In genomic region chr6:26332843-26333242, GRCh38 we compare ENCODE assay signal across 15 cellular contexts. TPM values are rescaled to one million over a fixed set of nuclear protein-coding genes. Genes with fewer than 3 reads are reported as not detected.
A peak's percentile ranks its signal among the peaks of the same experiment; 100 is the strongest.
DNase-seq lines count a peak whose midpoint lies in the region; ATAC-seq, FAIRE-seq and TF ChIP-seq lines count a peak whose summit lies in the region.
"Had no signal": no experiment of that assay in that cellular context is flagged by ENCODE, and none has a peak within 500 bp of the region (broad histone marks: within the 10 kb centered on the region; RNA-seq: fewer than 3 reads in every experiment).

No MANE protein-coding gene starts in this region.

- peaks cover 60% of the 10 kb centered on the region for H3K4me1 Mint-ChIP-seq in activated CD4-positive, alpha-beta T cell treated with anti-CD3 and anti-CD28 coated beads, Interleukin-2, amount 10 ng/mL, durations not matched to agents 7 days and 5 days
- H3K4me1 Mint-ChIP-seq in WTC11, result peaks cover 24% of the 10 kb centered on the region
- peaks cover 25 to 43% of the 10 kb centered on the region in 2 donors for H3K4me1 Mint-ChIP-seq in stimulated activated naive B cell treated with anti-CD40 and anti-IgM and Interleukin-4, amounts not matched to agents 10 μg/mL and 1 μg/mL and 100 μg/mL, for 72 hours

- CTCF ChIA-PET in activated CD4-positive, alpha-beta T cell treated with anti-CD3 and anti-CD28 coated beads, Interleukin-2, amount 10 ng/mL, durations not matched to agents 7 days and 5 days (lab: Charles Lee), result interaction anchor here (0.7 to 4.3 kb wide), 5 partner anchors 9 to 263 kb away, joined by 3 to 20 read pairs (median 4); no protein-coding TSS in a partner anchor
- CTCF ChIA-PET in HEK293 (lab: Yijun Ruan, JAX), result interaction anchor here (1.0 to 3.2 kb wide), 4 partner anchors 9 to 263 kb away, joined by 3 to 19 read pairs (median 6); no protein-coding TSS in a partner anchor
- CTCF ChIA-PET in WTC11 (lab: Charles Lee), result interaction anchor here (3.5 to 4.1 kb wide), 2 partner anchors 9 to 262 kb away, joined by 25 to 29 read pairs; no protein-coding TSS in a partner anchor

- no peak for FAIRE-seq in keratinocyte (lab: Jason Lieb, UNC)
- FAIRE-seq in GM12891 (lab: Jason Lieb, UNC), result no peak
- FAIRE-seq: kidney had no signal

- peaks cover 23% of the 10 kb centered on the region for H3K27me3 Mint-ChIP-seq in activated CD4-positive, alpha-beta T cell treated with anti-CD3 and anti-CD28 coated beads, Interleukin-2, amount 10 ng/mL, durations not matched to agents 7 days and 5 days
- peaks cover 24% of the 10 kb centered on the region for H3K27me3 Mint-ChIP-seq in WTC11 (ENCODE audit: low read depth)
- peaks cover 38 to 58% of the 10 kb centered on the region in 2 donors for H3K27me3 Mint-ChIP-seq in stimulated activated naive B cell treated with anti-CD40 and anti-IgM and Interleukin-4, amounts not matched to agents 10 μg/mL and 1 μg/mL and 100 μg/mL, for 72 hours

- H3K4me1 ChIP-seq in HEK293 (ENCODE audit: control insufficient read depth, insufficient read depth, low read length) (peaks cover 7% of the 10 kb centered on the region), keratinocyte (ENCODE audit: control insufficient read depth, extremely low read depth, insufficient read depth, low read length) (peaks cover 23% of the 10 kb centered on the region)
- H3K4me1 ChIP-seq: gastrocnemius medialis had no signal

- peaks cover 2% of the 10 kb centered on the region for H3K9me3 Mint-ChIP-seq in activated CD4-positive, alpha-beta T cell treated with anti-CD3 and anti-CD28 coated beads, Interleukin-2, amount 10 ng/mL, durations not matched to agents 7 days and 5 days
- H3K9me3 Mint-ChIP-seq in WTC11, result no peaks in the 10 kb centered on the region
- peaks cover 0 to 2% of the 10 kb centered on the region in 2 donors for H3K9me3 Mint-ChIP-seq in stimulated activated naive B cell treated with anti-CD40 and anti-IgM and Interleukin-4, amounts not matched to agents 10 μg/mL and 1 μg/mL and 100 μg/mL, for 72 hours

- peak overlapping the region; percentile 90 for H3K4me2 ChIP-seq in keratinocyte (ENCODE audit: control insufficient read depth, extremely low read depth, insufficient read depth, low read depth, low read length)

- DNase-seq in activated CD4-positive, alpha-beta T cell treated with anti-CD3 and anti-CD28 coated beads, Interleukin-2, amount 10 ng/mL, durations not matched to agents 7 days and 5 days, result no peak
- no peak for DNase-seq in activated CD4-positive, alpha-beta T cell treated with anti-CD3 and anti-CD28 coated beads, Interleukin-2, amount 50 U/mL, for 4 hours
- no peak for DNase-seq in WTC11 (ENCODE audit: low spot score)
- no peak for DNase-seq in keratinocyte (ENCODE audit: low read depth, low spot score)
- no peak for DNase-seq in GM12891 (ENCODE audit: insufficient read length, low spot score)
- no peak for DNase-seq in stimulated activated naive B cell treated with anti-CD40 and anti-IgM and Interleukin-4, amounts not matched to agents 10 μg/mL and 1 μg/mL and 100 μg/mL, for 72 hours
- DNase-seq in SW480 (ENCODE audit: low spot score), result no peak
- DNase-seq: activated B cell treated with CpG ODN at 0.5 μM for 24 hours; effector memory CD4-positive, alpha-beta T cell; gastrocnemius medialis; kidney; NCI-H2081 treated with DMSO at 0.1 percent for 48 hours; upper lobe of left lung had no signal

- no peaks in the 10 kb centered on the region for H3K9me1 ChIP-seq in keratinocyte (ENCODE audit: control insufficient read depth, extremely low read depth, insufficient read depth, low read length)

- ATAC-seq in WTC11, result no peak
- ATAC-seq in stimulated activated naive B cell treated with anti-CD40 and anti-IgM and Interleukin-4, amounts not matched to agents 10 μg/mL and 1 μg/mL and 100 μg/mL, for 72 hours (replicated peaks), result no peak
- ATAC-seq: gastrocnemius medialis had no signal

- H3K79me2 ChIP-seq in keratinocyte (ENCODE audit: control insufficient read depth, insufficient read depth, low read length), result no peaks in the 10 kb centered on the region

- H4K20me1 ChIP-seq in keratinocyte (ENCODE audit: control insufficient read depth, extremely low read depth, insufficient read depth, low read length), result no peaks in the 10 kb centered on the region

- dilution Hi-C loops in keratinocyte (cut with MboI; ENCODE audit: extremely low pct_ligation_motif_present, low sequenced_read_pairs), result loop anchor here (25.0 kb wide), 1 partner anchor 204 kb away; the partner anchor contains the start of gene HMGN4

- POLR2A ChIA-PET in activated CD4-positive, alpha-beta T cell treated with anti-CD3 and anti-CD28 coated beads, Interleukin-2, amount 10 ng/mL, durations not matched to agents 7 days and 5 days (lab: Charles Lee), result no interaction called here
- POLR2A ChIA-PET in HEK293 (lab: Yijun Ruan, JAX), result interaction anchor here (2.5 kb wide), 1 partner anchor 10 kb away, joined by 10 read pairs; no protein-coding TSS in a partner anchor
- POLR2A ChIA-PET in WTC11 (lab: Charles Lee), result interaction anchor here (1.5 kb wide), 1 partner anchor 9 kb away, joined by 4 read pairs; no protein-coding TSS in a partner anchor

- H3K4me3 ChIP-seq in HEK293 (ENCODE audit: low read depth, low read length) (no peak overlapping the region; the same call in 1 of the 2 replicates), keratinocyte (ENCODE audit: control insufficient read depth in 2 of 3, extremely low read depth in 1 of 3, insufficient read depth in 2 of 3, low read depth in 1 of 3, low read length in 3 of 3) (no peak overlapping the region)
- H3K4me3 ChIP-seq: gastrocnemius medialis, SJSA1, upper lobe of left lung had no signal

- H3K9ac ChIP-seq in keratinocyte (ENCODE audit: control insufficient read depth, extremely low read depth, insufficient read depth, low read length), result no peak overlapping the region

- H3K27ac Mint-ChIP-seq in activated CD4-positive, alpha-beta T cell treated with anti-CD3 and anti-CD28 coated beads, Interleukin-2, amount 10 ng/mL, durations not matched to agents 7 days and 5 days, result no peak overlapping the region
- no peak overlapping the region for H3K27ac Mint-ChIP-seq in WTC11
- H3K27ac Mint-ChIP-seq in stimulated activated naive B cell treated with anti-CD40 and anti-IgM and Interleukin-4, amounts not matched to agents 10 μg/mL and 1 μg/mL and 100 μg/mL, for 72 hours, result no peak overlapping the region
- H3K27ac Mint-ChIP-seq: activated B cell treated with CpG ODN at 0.5 μM for 24 hours had no signal

- no peak overlapping the region for H3K27ac ChIP-seq in HEK293 (ENCODE audit: extremely low read depth, low read depth, low read length)
- H3K27ac ChIP-seq in keratinocyte (ENCODE audit: control insufficient read depth, insufficient read depth, low read length), result no peak overlapping the region
- H3K27ac ChIP-seq: gastrocnemius medialis, SJSA1, upper lobe of left lung had no signal

- peak overlapping the region; percentile 74 for H3K4me3 Mint-ChIP-seq in activated CD4-positive, alpha-beta T cell treated with anti-CD3 and anti-CD28 coated beads, Interleukin-2, amount 10 ng/mL, durations not matched to agents 7 days and 5 days
- peak overlapping the region; percentile 94 for H3K4me3 Mint-ChIP-seq in WTC11
- no peak overlapping the region for H3K4me3 Mint-ChIP-seq in stimulated activated naive B cell treated with anti-CD40 and anti-IgM and Interleukin-4, amounts not matched to agents 10 μg/mL and 1 μg/mL and 100 μg/mL, for 72 hours

- no peak overlapping the region for H2AFZ ChIP-seq in keratinocyte (ENCODE audit: control insufficient read depth, low read length)

- no peak for TF ChIP-seq POLR2A in GM12891 (IDR thresholded peaks at IDR 0.05; ENCODE audit: low read depth, low read length)

- H3K27me3 ChIP-seq in keratinocyte (ENCODE audit: control insufficient read depth, extremely low read depth, insufficient read depth, low read length), result no peaks in the 10 kb centered on the region

- H3K9me3 ChIP-seq in HEK293 (ENCODE audit: control insufficient read depth, insufficient read depth, low read depth, low read length) (no peaks in the 10 kb centered on the region), keratinocyte (ENCODE audit: control insufficient read depth, low read depth, low read length) (no peaks in the 10 kb centered on the region)
- H3K9me3 ChIP-seq: gastrocnemius medialis, SJSA1, upper lobe of left lung had no signal

- peaks cover 4% of the 10 kb centered on the region for H3K36me3 Mint-ChIP-seq in activated CD4-positive, alpha-beta T cell treated with anti-CD3 and anti-CD28 coated beads, Interleukin-2, amount 10 ng/mL, durations not matched to agents 7 days and 5 days (ENCODE audit: low read depth)
- no peaks in the 10 kb centered on the region for H3K36me3 Mint-ChIP-seq in WTC11
- H3K36me3 Mint-ChIP-seq in stimulated activated naive B cell treated with anti-CD40 and anti-IgM and Interleukin-4, amounts not matched to agents 10 μg/mL and 1 μg/mL and 100 μg/mL, for 72 hours, result peaks cover 0 to 9% of the 10 kb centered on the region in 2 donors

- no peaks in the 10 kb centered on the region for H3K36me3 ChIP-seq in HEK293 (ENCODE audit: control insufficient read depth in 2 of 2, insufficient read depth in 1 of 2, low read length in 2 of 2)
- H3K36me3 ChIP-seq in keratinocyte (ENCODE audit: control insufficient read depth in 2 of 2, extremely low read depth in 1 of 2, insufficient read depth in 2 of 2, low read length in 2 of 2), result no peaks in the 10 kb centered on the region
- H3K36me3 ChIP-seq: gastrocnemius medialis, SJSA1, upper lobe of left lung had no signal

- TF ChIP-seq CTCF in HEK293 (tag by site-specific recombination; IDR thresholded peaks at IDR 0.05), result no peak
- no peak for TF ChIP-seq CTCF in WTC11 (IDR thresholded peaks at IDR 0.05)
- no peak for TF ChIP-seq CTCF in keratinocyte (optimal IDR thresholded peaks at IDR 0.05 in 1 of 3, IDR thresholded peaks at IDR 0.05 in 1 of 3, conservative IDR thresholded peaks at IDR 0.05 in 1 of 3; ENCODE audit: extremely low read depth in 1 of 3, insufficient read depth in 2 of 3, low read length in 3 of 3)

RNA-seq across cellular contexts. Expression of gene BTN3A2, which starts 32.2 kb away (rescaled TPM):
- total RNA-seq in activated CD4-positive, alpha-beta T cell treated with anti-CD3 and anti-CD28 coated beads, Interleukin-2, amount 10 ng/mL, durations not matched to agents 7 days and 5 days, result 100 to 1,000 TPM; 121 to 125 TPM
- 3.4 to 7.4 TPM (median 7.0 TPM) in 3 replicates for total RNA-seq in WTC11 (2021)
- polyA plus RNA-seq in keratinocyte, result 10.8 to 12.2 TPM (median 11.8 TPM) in 3 replicates
- 2.0 TPM for polyA plus RNA-seq in keratinocyte (2011; ENCODE audit: low read depth)
- 6.3 and 8.5 TPM in 2 replicates for polyA plus RNA-seq in keratinocyte (2011; cell fraction: cytosol; rRNA removed)
- 16.2 and 16.5 TPM in 2 replicates for polyA plus RNA-seq in keratinocyte (2011; cell fraction: nucleus; rRNA removed)
- polyA plus RNA-seq in keratinocyte (2012; ENCODE audit: low replicate concordance), result 3.1 and 7.2 TPM in 2 replicates
- polyA minus RNA-seq in keratinocyte, result 4.9 to 14.4 TPM (median 12.0 TPM) in 3 replicates
- polyA minus RNA-seq in keratinocyte (2011; cell fraction: cytosol; rRNA and poly(A)+ RNA removed), result 3.6 TPM
- polyA minus RNA-seq in keratinocyte (2011; cell fraction: nucleus; rRNA and poly(A)+ RNA removed), result 2.3 and 9.9 TPM in 2 replicates
- 22.4 TPM for polyA plus RNA-seq in GM12891 (2012; ENCODE audit: low read depth, missing spikeins)

RNA-seq across cellular contexts. Expression of gene BTN2A2, which starts 50.1 kb away (rescaled TPM):
- total RNA-seq in activated CD4-positive, alpha-beta T cell treated with anti-CD3 and anti-CD28 coated beads, Interleukin-2, amount 10 ng/mL, durations not matched to agents 7 days and 5 days, result 10 to 100 TPM; 12.4 to 12.7 TPM
- total RNA-seq in WTC11 (2021), result 15.6 to 18.0 TPM (median 16.2 TPM) in 3 replicates
- 5.0 to 8.3 TPM (median 6.1 TPM) in 3 replicates for polyA plus RNA-seq in keratinocyte
- 1.9 TPM for polyA plus RNA-seq in keratinocyte (2011; ENCODE audit: low read depth)
- polyA plus RNA-seq in keratinocyte (2011; cell fraction: cytosol; rRNA removed), result 3.2 and 4.5 TPM in 2 replicates
- polyA plus RNA-seq in keratinocyte (2011; cell fraction: nucleus; rRNA removed), result 20.0 and 21.0 TPM in 2 replicates
- polyA plus RNA-seq in keratinocyte (2012; ENCODE audit: low replicate concordance), result 5.0 and 5.7 TPM in 2 replicates
- polyA minus RNA-seq in keratinocyte, result 7.2 to 8.3 TPM (median 7.9 TPM) in 3 replicates
- 2.3 TPM for polyA minus RNA-seq in keratinocyte (2011; cell fraction: cytosol; rRNA and poly(A)+ RNA removed)
- 7.7 and 13.3 TPM in 2 replicates for polyA minus RNA-seq in keratinocyte (2011; cell fraction: nucleus; rRNA and poly(A)+ RNA removed)
- 21.7 TPM for polyA plus RNA-seq in GM12891 (2012; ENCODE audit: low read depth, missing spikeins)

Comparison
In these comparisons a context has a peak if more than half of its experiments do, and no peak if none do; other contexts are left out.
1. H3K4me3 Mint-ChIP-seq: peak in activated CD4-positive, alpha-beta T cell treated with anti-CD3 and anti-CD28 coated beads, Interleukin-2, amount 10 ng/mL, durations not matched to agents 7 days and 5 days (single experiment) and WTC11 (single experiment); none in stimulated activated naive B cell treated with anti-CD40 and anti-IgM and Interleukin-4, amounts not matched to agents 10 μg/mL and 1 μg/mL and 100 μg/mL, for 72 hours (0 of 2).
2. RNA of gene BTN3A2, which starts 32.2 kb away (total RNA-seq): 121 to 125 TPM in activated CD4-positive, alpha-beta T cell treated with anti-CD3 and anti-CD28 coated beads, Interleukin-2, amount 10 ng/mL, durations not matched to agents 7 days and 5 days; 3.4 to 7.4 TPM in WTC11; every median in the first group is over 10 times any median in the second.